Comparison of ENCODE assay signal across 1 cellular context in the genomic region with DNA sequence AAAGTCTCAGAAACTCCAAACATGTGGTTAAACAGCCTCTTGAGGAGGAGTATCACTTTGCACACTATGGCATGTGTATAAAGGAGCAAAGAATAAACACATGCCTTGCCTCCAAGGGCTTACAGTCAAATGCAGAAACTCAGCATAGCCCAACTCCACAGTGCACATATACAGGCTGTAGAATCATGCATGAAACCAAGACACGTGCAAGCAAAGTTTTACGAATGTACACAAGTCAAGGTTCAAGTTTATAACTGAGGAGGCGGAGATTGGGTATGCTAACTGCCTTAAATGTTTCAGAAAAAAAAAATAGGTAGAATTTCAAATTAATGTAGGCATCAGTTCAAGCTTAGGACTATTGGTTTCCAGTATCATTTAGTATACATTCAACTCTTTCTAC.
TF ChIP-seq lines count a peak whose summit lies in the region.

No MANE protein-coding gene starts in this region.

TF ChIP-seq in HepG2, 621 proteins besides CTCF, POLR2A, EP300 and RAD21 (continued from another document):
- TF ChIP-seq, protein P1, sequence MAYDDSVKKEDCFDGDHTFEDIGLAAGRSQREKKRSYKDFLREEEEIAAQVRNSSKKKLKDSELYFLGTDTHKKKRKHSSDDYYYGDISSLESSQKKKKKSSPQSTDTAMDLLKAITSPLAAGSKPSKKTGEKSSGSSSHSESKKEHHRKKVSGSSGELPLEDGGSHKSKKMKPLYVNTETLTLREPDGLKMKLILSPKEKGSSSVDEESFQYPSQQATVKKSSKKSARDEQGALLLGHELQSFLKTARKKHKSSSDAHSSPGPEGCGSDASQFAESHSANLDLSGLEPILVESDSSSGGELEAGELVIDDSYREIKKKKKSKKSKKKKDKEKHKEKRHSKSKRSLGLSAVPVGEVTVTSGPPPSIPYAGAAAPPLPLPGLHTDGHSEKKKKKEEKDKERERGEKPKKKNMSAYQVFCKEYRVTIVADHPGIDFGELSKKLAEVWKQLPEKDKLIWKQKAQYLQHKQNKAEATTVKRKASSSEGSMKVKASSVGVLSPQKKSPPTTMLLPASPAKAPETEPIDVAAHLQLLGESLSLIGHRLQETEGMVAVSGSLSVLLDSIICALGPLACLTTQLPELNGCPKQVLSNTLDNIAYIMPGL (CRISPR knock-in tag; IDR thresholded peaks at IDR 0.05; ENCODE audit: borderline replicate concordance in 1 of 2, low read depth in 1 of 2) = no peak
- TF ChIP-seq HNF4A (CRISPR knock-in tag; IDR thresholded peaks at IDR 0.05) (peak; percentile 27; the same call in 1 of the 2 replicates), SMAD1 (CRISPR knock-in tag; IDR thresholded peaks at IDR 0.05; ENCODE audit: borderline replicate concordance, low read depth) (no peak), PITX1 (CRISPR knock-in tag; IDR thresholded peaks at IDR 0.05) (no peak), ZNF713 (CRISPR knock-in tag; IDR thresholded peaks at IDR 0.05) (no peak), HNF4G (IDR thresholded peaks at IDR 0.05; ENCODE audit: borderline replicate concordance, low read depth, low read length) (0 out of 2 replicates have a peak, but pooled peaks have one; percentile 14), HNF4G (CRISPR knock-in tag; IDR thresholded peaks at IDR 0.05; ENCODE audit: borderline replicate concordance, low read depth) (no peak), ZNF891 (CRISPR knock-in tag; IDR thresholded peaks at IDR 0.05) (no peak), ZNF703 (CRISPR knock-in tag; IDR thresholded peaks at IDR 0.05; ENCODE audit: borderline replicate concordance) (no peak), ZBTB21 (CRISPR knock-in tag; IDR thresholded peaks at IDR 0.05) (no peak), ZNF589 (CRISPR knock-in tag; conservative IDR thresholded peaks at IDR 0.05) (no peak), ZNF557 (CRISPR knock-in tag; IDR thresholded peaks at IDR 0.05) (no peak), NR2F1 (CRISPR knock-in tag; IDR thresholded peaks at IDR 0.05) (no peak)
- TF ChIP-seq, protein P2, sequence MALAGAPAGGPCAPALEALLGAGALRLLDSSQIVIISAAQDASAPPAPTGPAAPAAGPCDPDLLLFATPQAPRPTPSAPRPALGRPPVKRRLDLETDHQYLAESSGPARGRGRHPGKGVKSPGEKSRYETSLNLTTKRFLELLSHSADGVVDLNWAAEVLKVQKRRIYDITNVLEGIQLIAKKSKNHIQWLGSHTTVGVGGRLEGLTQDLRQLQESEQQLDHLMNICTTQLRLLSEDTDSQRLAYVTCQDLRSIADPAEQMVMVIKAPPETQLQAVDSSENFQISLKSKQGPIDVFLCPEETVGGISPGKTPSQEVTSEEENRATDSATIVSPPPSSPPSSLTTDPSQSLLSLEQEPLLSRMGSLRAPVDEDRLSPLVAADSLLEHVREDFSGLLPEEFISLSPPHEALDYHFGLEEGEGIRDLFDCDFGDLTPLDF (CRISPR knock-in tag; IDR thresholded peaks at IDR 0.05) = no peak
